10 cellular contexts compared by ENCODE assay signal in the genomic region with DNA sequence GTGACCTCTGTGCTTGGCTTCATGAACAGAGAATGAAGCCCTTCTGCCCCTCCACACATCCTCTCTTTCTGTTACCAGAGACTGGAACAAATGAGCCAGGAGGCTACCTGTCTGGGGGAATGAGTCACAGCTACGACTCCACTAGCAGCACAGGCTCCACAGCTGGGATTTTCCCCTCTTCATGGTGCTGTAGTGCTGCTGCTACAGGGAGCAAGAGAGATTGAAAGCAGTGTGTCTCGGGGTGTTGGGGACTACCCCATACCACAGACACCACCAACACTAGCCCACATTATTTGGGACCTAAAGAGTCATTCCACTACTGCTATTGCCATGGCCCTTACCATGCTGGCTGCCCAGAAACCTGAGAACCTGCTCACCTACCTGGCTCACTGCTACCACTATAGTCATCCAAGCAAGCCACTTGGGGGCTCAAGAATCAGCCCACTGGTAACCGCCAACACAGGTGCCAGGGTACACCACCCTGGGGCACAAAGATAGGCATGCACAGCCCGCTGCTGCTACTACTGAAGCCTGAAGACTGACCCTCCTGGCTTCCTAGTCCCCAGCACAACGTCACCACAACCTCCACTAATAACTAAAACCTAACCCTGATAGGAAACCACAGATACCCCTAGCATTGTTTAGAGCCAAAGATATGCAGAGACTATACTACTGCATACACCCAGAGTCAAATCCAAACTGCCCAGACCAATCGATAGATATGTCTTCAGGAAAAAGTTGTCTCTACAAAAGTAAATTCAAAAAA. TPM values are rescaled to one million over a fixed set of nuclear protein-coding genes. Genes with fewer than 3 reads are reported as not detected.
DNase-seq lines count a peak whose midpoint lies in the region; ATAC-seq lines count a peak whose summit lies in the region.
"Had no signal": no experiment of that assay in that cellular context is flagged by ENCODE, and none has a peak within 500 bp of the region (broad histone marks: within the 10 kb centered on the region; RNA-seq: fewer than 3 reads in every experiment).

No MANE protein-coding gene starts in this region.

- H3K18ac ChIP-seq in trophoblast cell (ENCODE audit: low read length), result no peak overlapping the region

- no peak overlapping the region for H3K4me3 ChIP-seq in trophoblast cell (ENCODE audit: low read depth, low read length)

- no peak overlapping the region for H3K27ac ChIP-seq in trophoblast cell (ENCODE audit: low read depth, low read length)

- H4K8ac ChIP-seq in trophoblast cell (ENCODE audit: low read depth, low read length), result no peak overlapping the region

- H3K4me1 ChIP-seq in trophoblast cell (ENCODE audit: control insufficient read depth in 1 of 2, insufficient read depth in 2 of 2, low read length in 2 of 2), result no peaks in the 10 kb centered on the region

- H2BK12ac ChIP-seq in trophoblast cell (ENCODE audit: low read length), result no peak overlapping the region

- ATAC-seq in GM21723 (IDR thresholded peaks at IDR 0.05; ENCODE audit: unreplicated experiment) (peak; percentile 97), HG03460 (IDR thresholded peaks at IDR 0.05; ENCODE audit: unreplicated experiment) (peak; percentile 98)

- peaks cover 3% of the 10 kb centered on the region for H3K27me3 Mint-ChIP-seq in T-helper 2 cell treated with Interferon-gamma antibody and Interleukin-4, amounts not matched to agents 5 μg/mL and 100 μg/mL, for 36 hours (ENCODE audit: low read depth)

- H3K4me1 Mint-ChIP-seq in T-helper 2 cell treated with Interferon-gamma antibody and Interleukin-4, amounts not matched to agents 5 μg/mL and 100 μg/mL, for 36 hours (ENCODE audit: low read depth), result no peaks in the 10 kb centered on the region
- H3K4me1 Mint-ChIP-seq: nephron had no signal

- H3K79me1 ChIP-seq in trophoblast cell (ENCODE audit: low read length), result no peaks in the 10 kb centered on the region

- no peak overlapping the region for H3K4me2 ChIP-seq in trophoblast cell (ENCODE audit: low read length)

- H2AK5ac ChIP-seq in trophoblast cell (ENCODE audit: low read length), result no peak overlapping the region

- H3K14ac ChIP-seq in trophoblast cell (ENCODE audit: low read length), result no peak overlapping the region

- no peaks in the 10 kb centered on the region for H3K9me3 ChIP-seq in trophoblast cell (ENCODE audit: insufficient read depth, low read depth, low read length)

- no peak overlapping the region for H4K91ac ChIP-seq in trophoblast cell (ENCODE audit: low read depth, low read length)

- H3K9ac ChIP-seq in trophoblast cell (ENCODE audit: low read length), result no peak overlapping the region

- no peaks in the 10 kb centered on the region for H3K36me3 Mint-ChIP-seq in T-helper 2 cell treated with Interferon-gamma antibody and Interleukin-4, amounts not matched to agents 5 μg/mL and 100 μg/mL, for 36 hours (ENCODE audit: low read depth)

- no peak overlapping the region for H2AFZ ChIP-seq in trophoblast cell (ENCODE audit: insufficient read depth, low read length, poor library complexity)

- DNase-seq in T-helper 2 cell treated with Interferon-gamma antibody and Interleukin-4, amounts not matched to agents 5 μg/mL and 100 μg/mL, for 36 hours (ENCODE audit: low spot score), result peak; percentile 39
- DNase-seq in T-helper 2 cell, result no peak
- peak; percentile 6 to 18 for DNase-seq in stimulated activated CD4-positive, alpha-beta T cell treated with anti-CD3 and anti-CD28 coated beads, Interleukin-4, amount 100 ng/mL, for 48 hours (ENCODE audit: low read depth in 2 of 2)
- no peak for DNase-seq in trophoblast cell
- DNase-seq in NCI-H524 (lab: John Stamatoyannopoulos, UW), result no peak
- no peak for DNase-seq in T-helper 9 cell
- DNase-seq: anterior cingulate cortex had no signal

- no peaks in the 10 kb centered on the region for H3K27me3 ChIP-seq in trophoblast cell (ENCODE audit: insufficient read depth, low read length)

- WGBS in trophoblast cell (ENCODE audit: extremely low coverage, insufficient coverage, insufficient read length), result no CpG with 5 or more reads among the region's 6 CpGs

- no peak overlapping the region for H4K12ac ChIP-seq in trophoblast cell (ENCODE audit: low read depth, low read length)

- H3K9me3 Mint-ChIP-seq in T-helper 2 cell treated with Interferon-gamma antibody and Interleukin-4, amounts not matched to agents 5 μg/mL and 100 μg/mL, for 36 hours, result peaks cover 16% of the 10 kb centered on the region

- H3K4ac ChIP-seq in trophoblast cell (ENCODE audit: low read depth, low read length), result no peak overlapping the region

- no peaks in the 10 kb centered on the region for H3K36me3 ChIP-seq in trophoblast cell (ENCODE audit: control insufficient read depth in 1 of 2, insufficient read depth in 2 of 2, low read length in 2 of 2)

- no peak overlapping the region for H2BK120ac ChIP-seq in trophoblast cell (ENCODE audit: insufficient read depth, low read length, poor library complexity)

- H3K79me2 ChIP-seq in trophoblast cell (ENCODE audit: control insufficient read depth, insufficient read depth, low read length, poor library complexity), result no peaks in the 10 kb centered on the region

- no peak overlapping the region for H3K4me3 Mint-ChIP-seq in T-helper 2 cell treated with Interferon-gamma antibody and Interleukin-4, amounts not matched to agents 5 μg/mL and 100 μg/mL, for 36 hours
- H3K4me3 Mint-ChIP-seq: nephron had no signal

- H3K27ac Mint-ChIP-seq in T-helper 2 cell treated with Interferon-gamma antibody and Interleukin-4, amounts not matched to agents 5 μg/mL and 100 μg/mL, for 36 hours, result no peak overlapping the region
- H3K27ac Mint-ChIP-seq: nephron had no signal

- H2BK5ac ChIP-seq in trophoblast cell (ENCODE audit: low read depth, low read length, poor library complexity), result no peak overlapping the region

- H3K23ac ChIP-seq in trophoblast cell (ENCODE audit: low read length), result no peak overlapping the region

RNA-seq across cellular contexts. Expression of a gene that starts 17.7 kb away (rescaled TPM):
- not detected in 2 replicates for polyA plus RNA-seq in trophoblast cell (2013)

RNA-seq across cellular contexts. Expression of a gene that starts 27.9 kb away (rescaled TPM):
- not detected in 2 replicates for polyA plus RNA-seq in trophoblast cell (2013)

RNA-seq across cellular contexts. Expression of a gene that starts 40.0 kb away (rescaled TPM):
- not detected in 2 replicates for polyA plus RNA-seq in trophoblast cell (2013)

RNA-seq across cellular contexts. Expression of a gene that starts 54.7 kb away (rescaled TPM):
- polyA plus RNA-seq in trophoblast cell (2013), result not detected in 2 replicates

Comparison
In these comparisons a context has a peak if more than half of its experiments do, and no peak if none do; other contexts are left out.
1. DNase-seq: peak in T-helper 2 cell treated with Interferon-gamma antibody and Interleukin-4, amounts not matched to agents 5 μg/mL and 100 μg/mL, for 36 hours (single experiment) and stimulated activated CD4-positive, alpha-beta T cell treated with anti-CD3 and anti-CD28 coated beads, Interleukin-4, amount 100 ng/mL, for 48 hours (2 of 2); none in T-helper 2 cell (0 of 5), trophoblast cell (0 of 2), NCI-H524 (0 of 2) and T-helper 9 cell (single experiment).